Comparison of ENCODE assay signal across 1 cellular context in genomic region chr12:121325922-121326396, GRCh38.
TF ChIP-seq lines count a peak whose summit lies in the region.

No MANE protein-coding gene starts in this region.

TF ChIP-seq in K562, 482 proteins besides CTCF, POLR2A, EP300 and RAD21 (continued from another document and continues in another):
- TF ChIP-seq ZBTB7A (IDR thresholded peaks at IDR 0.05; ENCODE audit: borderline replicate concordance, control insufficient read depth, low read depth, low read length) (no peak), KHSRP (IDR thresholded peaks at IDR 0.05) (no peak), ATF7 (IDR thresholded peaks at IDR 0.05) (peak; percentile 88), ZEB2 (IDR thresholded peaks at IDR 0.05) (peak; percentile 87), HDGF (IDR thresholded peaks at IDR 0.05) (no peak), RBBP5 (IDR thresholded peaks at IDR 0.05; ENCODE audit: borderline replicate concordance, insufficient read depth, low read length, poor library complexity, severe bottlenecking) (no peak), ZNF175 (CRISPR knock-in tag; IDR thresholded peaks at IDR 0.05; ENCODE audit: low read depth) (peak; percentile 82; the same call in 1 of the 2 replicates), PCBP1 (IDR thresholded peaks at IDR 0.05; ENCODE audit: low read depth, low read length, poor library complexity, severe bottlenecking) (no peak), RNF219 (CRISPR knock-in tag; IDR thresholded peaks at IDR 0.05) (no peak), ZNF699 (CRISPR knock-in tag; IDR thresholded peaks at IDR 0.05; ENCODE audit: insufficient replicate concordance) (no peak), SRSF3 (IDR thresholded peaks at IDR 0.05; ENCODE audit: insufficient read depth, low read length) (no peak), BHLHE40 (IDR thresholded peaks at IDR 0.05; ENCODE audit: low read length) (no peak), ATF2 (CRISPR knock-in tag; IDR thresholded peaks at IDR 0.05) (no peak), STAT6 (CRISPR knock-in tag; IDR thresholded peaks at IDR 0.05) (no peak), SRSF1 (IDR thresholded peaks at IDR 0.05; ENCODE audit: low read depth, low read length) (no peak), NR2C1 (IDR thresholded peaks at IDR 0.05) (no peak), NR2C1 (tag; IDR thresholded peaks at IDR 0.05) (peak; percentile 65), ZNF280A (IDR thresholded peaks at IDR 0.05; ENCODE audit: low read depth, partially characterized antibody) (no peak), ATF4 (CRISPR knock-in tag; IDR thresholded peaks at IDR 0.05) (peak; percentile 87), CBX8 (IDR thresholded peaks at IDR 0.05; ENCODE audit: borderline replicate concordance, extremely low read depth, low read depth, low read length, poor library complexity, severe bottlenecking) (no peak), PTBP1 (IDR thresholded peaks at IDR 0.05; ENCODE audit: low read depth, low read length) (no peak), PPARD (CRISPR knock-in tag; IDR thresholded peaks at IDR 0.05) (no peak), ZNF644 (tag; IDR thresholded peaks at IDR 0.05; ENCODE audit: low read depth) (no peak), MXI1 (IDR thresholded peaks at IDR 0.05; ENCODE audit: low read depth, low read length) (no peak), DLX4 (CRISPR knock-in tag; IDR thresholded peaks at IDR 0.05) (no peak), NFE2L1 (tag; IDR thresholded peaks at IDR 0.05; ENCODE audit: borderline replicate concordance, low read depth) (no peak), FOS (IDR thresholded peaks at IDR 0.05; ENCODE audit: extremely low read depth, insufficient read length) (no peak), ZNF584 (CRISPR knock-in tag; IDR thresholded peaks at IDR 0.05; ENCODE audit: low read depth) (peak; percentile 88; the same call in 1 of the 2 replicates), NFATC3 (IDR thresholded peaks at IDR 0.05) (no peak), PRMT5 (CRISPR knock-in tag; IDR thresholded peaks at IDR 0.05) (no peak), SOX6 (IDR thresholded peaks at IDR 0.05) (peak; percentile 87; the same call in 1 of the 2 replicates), SIN3A (IDR thresholded peaks at IDR 0.05; ENCODE audit: borderline replicate concordance in 2 of 2, control insufficient read depth in 1 of 2, low read depth in 2 of 2, low read length in 2 of 2) (no peak), SFPQ (IDR thresholded peaks at IDR 0.05; ENCODE audit: low read depth, low read length) (no peak), HDAC2 (IDR thresholded peaks at IDR 0.05) (no peak), HLTF (IDR thresholded peaks at IDR 0.05) (no peak), GABPA (tag; conservative IDR thresholded peaks at IDR 0.05; ENCODE audit: low read depth) (no peak), PML (IDR thresholded peaks at IDR 0.05; ENCODE audit: low read length) (no peak), E2F8 (IDR thresholded peaks at IDR 0.05; ENCODE audit: low read depth, partially characterized antibody) (no peak), JUND (IDR thresholded peaks at IDR 0.05; ENCODE audit: borderline replicate concordance, low read depth, low read length) (peak; percentile 55; the same call in 1 of the 2 replicates), JUND (tag; IDR thresholded peaks at IDR 0.05; ENCODE audit: borderline replicate concordance, low read depth, low read length) (peak; percentile 53; the same call in 1 of the 3 replicates), ZNF785 (CRISPR knock-in tag; IDR thresholded peaks at IDR 0.05) (no peak), ZNF165 (CRISPR knock-in tag; IDR thresholded peaks at IDR 0.05; ENCODE audit: borderline replicate concordance) (0 out of 2 replicates have a peak, but pooled peaks have one; percentile 41), THAP7 (CRISPR knock-in tag; IDR thresholded peaks at IDR 0.05) (no peak), TAF7 (tag; IDR thresholded peaks at IDR 0.05) (0 out of 2 replicates have a peak, but pooled peaks have one; percentile 41), HBP1 (CRISPR knock-in tag; IDR thresholded peaks at IDR 0.05) (no peak), POLR2G (IDR thresholded peaks at IDR 0.05; ENCODE audit: low read depth, low read length) (no peak), CREB5 (CRISPR knock-in tag; IDR thresholded peaks at IDR 0.05) (no peak), TEAD4 (IDR thresholded peaks at IDR 0.05; ENCODE audit: low read length) (peak; percentile 73; the same call in 1 of the 2 replicates), TEAD4 (CRISPR knock-in tag; IDR thresholded peaks at IDR 0.05; ENCODE audit: borderline replicate concordance) (no peak), MCM2 (IDR thresholded peaks at IDR 0.05; ENCODE audit: low read depth) (no peak), ZNF444 (CRISPR knock-in tag; IDR thresholded peaks at IDR 0.05) (no peak)
